Comparison of ENCODE assay signal across 9 cellular contexts in the genomic region with DNA sequence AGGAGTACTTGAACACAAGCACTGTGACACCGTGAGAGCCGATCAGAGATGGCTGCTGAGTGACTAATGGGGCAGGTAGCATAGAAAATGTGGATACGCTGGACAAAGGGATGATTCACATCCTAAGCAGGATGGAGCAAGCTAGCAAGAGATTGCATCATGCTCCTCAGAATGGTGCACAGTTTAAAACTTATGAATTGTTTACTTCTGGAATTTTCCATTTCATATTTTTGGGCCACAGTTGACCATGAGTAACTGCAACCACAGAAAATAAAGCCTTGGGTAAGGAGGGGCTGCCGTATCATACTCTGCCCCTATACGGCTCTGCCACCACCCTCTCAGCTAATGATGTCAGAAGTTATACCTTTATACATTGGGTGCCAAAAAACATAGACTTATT. TPM values are rescaled to one million over a fixed set of nuclear protein-coding genes. Genes with fewer than 3 reads are reported as not detected.
A peak's percentile ranks its signal among the peaks of the same experiment; 100 is the strongest.
DNase-seq lines count a peak whose midpoint lies in the region; ATAC-seq and TF ChIP-seq lines count a peak whose summit lies in the region.
"Had no signal": no experiment of that assay in that cellular context is flagged by ENCODE, and none has a peak within 500 bp of the region (broad histone marks: within the 10 kb centered on the region; RNA-seq: fewer than 3 reads in every experiment).

No MANE protein-coding gene starts in this region.

- ATAC-seq in HG02798 (IDR thresholded peaks at IDR 0.05; ENCODE audit: poor library complexity, unreplicated experiment) (no peak), HG03460 (IDR thresholded peaks at IDR 0.05; ENCODE audit: unreplicated experiment) (no peak)

- H4K20me1 ChIP-seq in osteoblast (ENCODE audit: insufficient read depth, low read length), result no peaks in the 10 kb centered on the region

- peaks cover 3% of the 10 kb centered on the region for H3K9me3 ChIP-seq in osteoblast (ENCODE audit: low read depth, low read length)

- peak overlapping the region; percentile 37 for H3K4me2 ChIP-seq in osteoblast (ENCODE audit: insufficient read depth, low read length)

- H3K4me3 ChIP-seq in osteoblast (ENCODE audit: insufficient read depth, low read length), result no peak overlapping the region

- H3K4me1 ChIP-seq in osteoblast (ENCODE audit: insufficient read depth, low read length), result peaks cover 11% of the 10 kb centered on the region

- no peak for TF ChIP-seq CTCF in osteoblast (IDR thresholded peaks at IDR 0.05; ENCODE audit: extremely low read depth, low read depth, low read length)

- no peaks in the 10 kb centered on the region for H3K36me3 ChIP-seq in osteoblast (ENCODE audit: insufficient read depth, low read length)

- peak overlapping the region; percentile 50 for H2AFZ ChIP-seq in osteoblast (ENCODE audit: low read length)

- no peaks in the 10 kb centered on the region for H3K27me3 ChIP-seq in osteoblast (ENCODE audit: insufficient read depth, low read length)

- peak; percentile 89 for DNase-seq in GM04503 (ENCODE audit: low read depth)
- peak; percentile 55 for DNase-seq in NOMO-1 treated with DMSO at 0.1 percent for 48 hours (lab: John Stamatoyannopoulos, UW; ENCODE audit: unreplicated experiment)
- peak; percentile 96 for DNase-seq in dermis blood vessel endothelial cell
- peak; percentile 90 for DNase-seq in osteoblast (ENCODE audit: insufficient read length, low spot score, missing footprints)
- no peak for DNase-seq in DMS114 treated with DMSO at 0.1 percent for 48 hours (lab: John Stamatoyannopoulos, UW; ENCODE audit: unreplicated experiment)
- no peak for DNase-seq in cortex of kidney (lab: John Stamatoyannopoulos, UW)
- DNase-seq: NCI-H146 had no signal

- no peaks in the 10 kb centered on the region for H3K79me2 ChIP-seq in osteoblast (ENCODE audit: insufficient read depth, low read length)

- peak overlapping the region; percentile 74 for H3K27ac ChIP-seq in osteoblast (ENCODE audit: low read depth, low read length)

RNA-seq across cellular contexts. Expression of gene MARK3, which starts 23.3 kb away (rescaled TPM):
- total RNA-seq in dermis blood vessel endothelial cell (65.2 and 74.9 TPM in 2 replicates), osteoblast (101 and 108 TPM in 2 replicates)

RNA-seq across cellular contexts. Expression of gene EIF5, which starts 27.8 kb away (rescaled TPM):
- total RNA-seq in dermis blood vessel endothelial cell (115 and 226 TPM in 2 replicates), osteoblast (197 and 221 TPM in 2 replicates)

Comparison
In these comparisons a context has a peak if more than half of its experiments do, and no peak if none do; other contexts are left out.
1. DNase-seq: peak in GM04503 (single experiment), NOMO-1 treated with DMSO at 0.1 percent for 48 hours (single experiment), dermis blood vessel endothelial cell (single experiment) and osteoblast (single experiment); none in DMS114 treated with DMSO at 0.1 percent for 48 hours (single experiment) and cortex of kidney (single experiment).